ENCODE assay signal across 8 cellular contexts in genomic region chr17:80414508-80414802, GRCh38. TPM values are rescaled to one million over a fixed set of nuclear protein-coding genes. Genes with fewer than 3 reads are reported as not detected.
DNase-seq lines count a peak whose midpoint lies in the region.

No MANE protein-coding gene starts in this region.

- DNase-seq in activated naive CD4-positive, alpha-beta T cell treated with anti-CD3 and anti-CD28 coated beads, Interleukin-2, amount 50 U/mL, for 16 hours = no peak
- DNase-seq in SJCRH30 = no peak
- DNase-seq in fibroblast of peridontal ligament (ENCODE audit: extremely low read depth) = peak; percentile 8
- DNase-seq in hypothalamus (lab: John Stamatoyannopoulos, UW) = no peak
- no peak for DNase-seq in GOT3 (lab: John Stamatoyannopoulos, UW)
- no peak for DNase-seq in hepatic stellate cell (ENCODE audit: low spot score)

- peak overlapping the region; percentile 79 for H3K27ac Mint-ChIP-seq in activated naive CD4-positive, alpha-beta T cell treated with anti-CD3 and anti-CD28 coated beads, Interleukin-2, amount 50 U/mL, for 24 hours

- peaks cover 28% of the 10 kb centered on the region for H3K4me1 Mint-ChIP-seq in activated naive CD4-positive, alpha-beta T cell treated with anti-CD3 and anti-CD28 coated beads, Interleukin-2, amount 50 U/mL, for 24 hours

- H3K27ac ChIP-seq in SJCRH30 (no peak overlapping the region), rectal smooth muscle tissue (ENCODE audit: low read depth, low read length) (peak overlapping the region; percentile 95)

- H3K36me3 Mint-ChIP-seq in activated naive CD4-positive, alpha-beta T cell treated with anti-CD3 and anti-CD28 coated beads, Interleukin-2, amount 50 U/mL, for 24 hours = peaks cover 3% of the 10 kb centered on the region

- H3K36me3 ChIP-seq in SJCRH30 (peaks cover 7% of the 10 kb centered on the region; the same call in 1 of the 2 replicates), rectal smooth muscle tissue (ENCODE audit: control insufficient read depth, insufficient read depth, low read length) (peaks cover 6% of the 10 kb centered on the region)

- peak overlapping the region; percentile 84 for H3K4me3 Mint-ChIP-seq in activated naive CD4-positive, alpha-beta T cell treated with anti-CD3 and anti-CD28 coated beads, Interleukin-2, amount 50 U/mL, for 24 hours

- H3K27me3 Mint-ChIP-seq in activated naive CD4-positive, alpha-beta T cell treated with anti-CD3 and anti-CD28 coated beads, Interleukin-2, amount 50 U/mL, for 24 hours = peaks cover 8% of the 10 kb centered on the region

- H3K4me3 ChIP-seq in SJCRH30 = peak overlapping the region; percentile 89
- H3K4me3 ChIP-seq in rectal smooth muscle tissue (ENCODE audit: low read length) = peak overlapping the region; percentile 90

- no peaks in the 10 kb centered on the region; the same call in 1 of the 2 replicates for H3K4me1 ChIP-seq in SJCRH30
- peaks cover 3% of the 10 kb centered on the region for H3K4me1 ChIP-seq in rectal smooth muscle tissue (ENCODE audit: control insufficient read depth, insufficient read depth, low read length)

- no peaks in the 10 kb centered on the region for H3K9me3 ChIP-seq in SJCRH30 (replicated peaks)

- H3K9ac ChIP-seq in rectal smooth muscle tissue (ENCODE audit: low read length) = peak overlapping the region; percentile 50

- H3K27me3 ChIP-seq in SJCRH30 (no peaks in the 10 kb centered on the region), rectal smooth muscle tissue (ENCODE audit: control insufficient read depth, insufficient read depth, low read length) (no peaks in the 10 kb centered on the region)

- no peaks in the 10 kb centered on the region for H3K9me3 Mint-ChIP-seq in activated naive CD4-positive, alpha-beta T cell treated with anti-CD3 and anti-CD28 coated beads, Interleukin-2, amount 50 U/mL, for 24 hours

RNA-seq across cellular contexts. Expression of gene ENDOV, which starts 0.5 kb away (rescaled TPM):
- 6.6 and 10.4 TPM in 2 replicates for total RNA-seq in SJCRH30 (2014; rRNA removed; shearing (Covaris generic))
